Comparison of ENCODE assay signal across 23 cellular contexts in genomic region chr16:86964846-86965245, GRCh38.
DNase-seq lines count a peak whose midpoint lies in the region; ATAC-seq, FAIRE-seq and TF ChIP-seq lines count a peak whose summit lies in the region.
"Had no signal": no experiment of that assay in that cellular context is flagged by ENCODE, and none has a peak within 500 bp of the region (broad histone marks: within the 10 kb centered on the region; RNA-seq: fewer than 3 reads in every experiment).

No MANE protein-coding gene starts in this region.

- H3K9me3 ChIP-seq in RWPE2 (ENCODE audit: severe bottlenecking) (no peaks in the 10 kb centered on the region), kidney (ENCODE audit: control insufficient read depth in 1 of 2, low read length in 2 of 2) (no peaks in the 10 kb centered on the region)
- H3K9me3 ChIP-seq: BE2C had no signal

- no peak for ATAC-seq in RWPE2 (ENCODE audit: low read depth)
- no peak for ATAC-seq in SK-N-SH treated with all-trans-retinoic acid at 6 μM for 48 hours
- ATAC-seq: GM12878 had no signal

- H3K9ac ChIP-seq in kidney (ENCODE audit: low read length in 2 of 2) = no peak overlapping the region
- H3K9ac ChIP-seq: GM23248 had no signal

- DNase-seq in RWPE2 (ENCODE audit: low spot score) = peak; percentile 31
- DNase-seq in kidney = peak; percentile 58
- peak; percentile 40 for DNase-seq in nephron progenitor cell
- DNase-seq in GM13976 (ENCODE audit: low spot score) = no peak
- no peak for DNase-seq in iPS-NIHi7 (ENCODE audit: extremely low spot score)
- DNase-seq: ACHN; BE2C; C1 segment of cervical spinal cord; CD4-positive, CD25-positive, alpha-beta regulatory T cell; CD8-positive, alpha-beta memory T cell; COR-L47; DMS 273 treated with DMSO at 0.1 percent for 48 hours; DMS53; DND-41; EL; GM23248; H9; IMR-90 had no signal

- in situ Hi-C loops in GM13976 (cut with MboI; ENCODE audit: low sequenced_read_pairs, unreplicated experiment) = no loop called here

- H3K4me1 ChIP-seq in RWPE2 (ENCODE audit: insufficient read depth, poor library complexity, severe bottlenecking) = no peaks in the 10 kb centered on the region
- no peaks in the 10 kb centered on the region for H3K4me1 ChIP-seq in kidney (ENCODE audit: control insufficient read depth in 1 of 2, insufficient read depth in 1 of 2, low read depth in 1 of 2, low read length in 2 of 2)
- H3K4me1 ChIP-seq: BE2C had no signal

- peaks cover 42% of the 10 kb centered on the region for H3K27me3 Mint-ChIP-seq in nephron progenitor cell (ENCODE audit: low read depth, poor library complexity)

- H3K4me1 Mint-ChIP-seq in nephron progenitor cell = peaks cover 90% of the 10 kb centered on the region
- H3K4me1 Mint-ChIP-seq: CD4-positive, CD25-positive, alpha-beta regulatory T cell; CD8-positive, alpha-beta memory T cell had no signal

- H3K27ac Mint-ChIP-seq in nephron progenitor cell = no peak overlapping the region
- H3K27ac Mint-ChIP-seq: CD4-positive, CD25-positive, alpha-beta regulatory T cell; CD8-positive, alpha-beta memory T cell; H9 had no signal

- no peak overlapping the region for H3K4me3 Mint-ChIP-seq in nephron progenitor cell
- H3K4me3 Mint-ChIP-seq: CD4-positive, CD25-positive, alpha-beta regulatory T cell; CD8-positive, alpha-beta memory T cell; H9 had no signal

- FAIRE-seq in kidney (lab: Jason Lieb, UNC) = no peak
- FAIRE-seq: A204.1, GM12878, GM19239, HTR-8/SVneo had no signal

- H3K27ac ChIP-seq in RWPE2 (ENCODE audit: poor library complexity, severe bottlenecking) (no peak overlapping the region), kidney (ENCODE audit: low read depth in 2 of 2, low read length in 2 of 2) (no peak overlapping the region)
- H3K27ac ChIP-seq: GM23248 had no signal

- H3K36me3 ChIP-seq in RWPE2 (ENCODE audit: low read depth) (no peaks in the 10 kb centered on the region), kidney (ENCODE audit: control insufficient read depth in 1 of 2, insufficient read depth in 2 of 2, low read length in 2 of 2) (no peaks in the 10 kb centered on the region)
- H3K36me3 ChIP-seq: BE2C had no signal

- TF ChIP-seq CTCF in RWPE2 (IDR thresholded peaks at IDR 0.05; ENCODE audit: poor library complexity, severe bottlenecking) (no peak), kidney (IDR thresholded peaks at IDR 0.05; ENCODE audit: borderline replicate concordance, extremely low read depth, insufficient read depth) (no peak), nephron progenitor cell (IDR thresholded peaks at IDR 0.05) (no peak), GM13976 (IDR thresholded peaks at IDR 0.05; ENCODE audit: borderline replicate concordance, control extremely low read depth, extremely low read depth, insufficient read depth, missing control alignments) (no peak)

- intact Hi-C loops in kidney (cut with DNase I) = no loop called here

- H3K4me3 ChIP-seq in RWPE2 (ENCODE audit: severe bottlenecking) (no peak overlapping the region), kidney (ENCODE audit: low read length in 2 of 2) (no peak overlapping the region)
- H3K4me3 ChIP-seq: GM12878, GM23248 had no signal

- peaks cover 6% of the 10 kb centered on the region for H3K9me3 Mint-ChIP-seq in nephron progenitor cell
- H3K9me3 Mint-ChIP-seq: CD4-positive, CD25-positive, alpha-beta regulatory T cell; CD8-positive, alpha-beta memory T cell; H9 had no signal

- H3K27me3 ChIP-seq in RWPE2 (ENCODE audit: insufficient read depth, poor library complexity, severe bottlenecking) = no peaks in the 10 kb centered on the region

- no peaks in the 10 kb centered on the region for H3K36me3 Mint-ChIP-seq in nephron progenitor cell (ENCODE audit: low read depth)
- H3K36me3 Mint-ChIP-seq: CD4-positive, CD25-positive, alpha-beta regulatory T cell; CD8-positive, alpha-beta memory T cell had no signal

TF ChIP-seq in SK-N-SH treated with all-trans-retinoic acid at 6 μM for 48 hours, 23 proteins besides CTCF, POLR2A, EP300 and RAD21:
- no peak for TF ChIP-seq CSDC2 (CRISPR knock-in tag; IDR thresholded peaks at IDR 0.05)
- TF ChIP-seq ZFP3 (CRISPR knock-in tag; IDR thresholded peaks at IDR 0.05) = no peak
- TF ChIP-seq PATZ1 (CRISPR knock-in tag; IDR thresholded peaks at IDR 0.05; ENCODE audit: borderline replicate concordance) = no peak
- TF ChIP-seq CREB5 (CRISPR knock-in tag; IDR thresholded peaks at IDR 0.05; ENCODE audit: low read depth) = no peak
- TF ChIP-seq ARNTL (CRISPR knock-in tag; IDR thresholded peaks at IDR 0.05; ENCODE audit: borderline replicate concordance, low read depth) = no peak
- no peak for TF ChIP-seq TCF4 (CRISPR knock-in tag; IDR thresholded peaks at IDR 0.05; ENCODE audit: borderline replicate concordance)
- no peak for TF ChIP-seq ZFP30 (CRISPR knock-in tag; IDR thresholded peaks at IDR 0.05)
- no peak for TF ChIP-seq SNAI2 (CRISPR knock-in tag; IDR thresholded peaks at IDR 0.05)
- TF ChIP-seq ZNF565 (CRISPR knock-in tag; conservative IDR thresholded peaks at IDR 0.05; ENCODE audit: low read depth) = no peak
- no peak for TF ChIP-seq BACH2 (CRISPR knock-in tag; IDR thresholded peaks at IDR 0.05; ENCODE audit: borderline replicate concordance)
- TF ChIP-seq OSR1 (CRISPR knock-in tag; IDR thresholded peaks at IDR 0.05) = no peak
- TF ChIP-seq PPARA (CRISPR knock-in tag; IDR thresholded peaks at IDR 0.05; ENCODE audit: borderline replicate concordance) = no peak

Comparison
In these comparisons a context has a peak if more than half of its experiments do, and no peak if none do; other contexts are left out.
1. DNase-seq: peak in RWPE2 (single experiment), kidney (single experiment) and nephron progenitor cell (single experiment); none in GM13976 (single experiment) and iPS-NIHi7 (single experiment).